Comparison of ENCODE assay signal across 13 cellular contexts in the genomic region with DNA sequence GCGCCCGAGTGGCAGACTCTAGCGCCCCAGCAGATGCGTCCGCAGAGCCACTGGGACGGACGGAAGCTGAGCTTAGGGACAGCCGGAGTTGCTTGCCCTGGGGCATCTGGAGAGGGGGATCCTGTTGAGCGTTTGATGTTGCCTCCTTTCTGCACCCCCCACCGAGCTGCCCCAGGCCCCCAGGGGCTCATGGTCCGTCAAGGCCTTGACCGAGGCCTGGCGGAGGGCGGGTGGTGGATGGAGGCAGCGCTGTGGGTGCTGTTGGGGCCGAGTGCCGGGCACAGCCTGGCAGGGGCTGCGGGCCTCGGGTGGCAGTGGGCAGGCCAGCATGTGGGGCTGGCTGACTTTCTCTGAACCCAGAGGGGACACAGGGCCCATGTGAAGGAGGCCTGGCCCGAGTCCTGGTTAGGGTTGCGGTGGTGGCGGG. TPM values are rescaled to one million over a fixed set of nuclear protein-coding genes. Genes with fewer than 3 reads are reported as not detected.
DNase-seq lines count a peak whose midpoint lies in the region; ATAC-seq and TF ChIP-seq lines count a peak whose summit lies in the region.
"Had no signal": no experiment of that assay in that cellular context is flagged by ENCODE, and none has a peak within 500 bp of the region (broad histone marks: within the 10 kb centered on the region; RNA-seq: fewer than 3 reads in every experiment).

No MANE protein-coding gene starts in this region.

- POLR2A ChIA-PET in WTC11 (lab: Charles Lee), result no interaction called here

- H3K27me3 Mint-ChIP-seq in activated naive CD4-positive, alpha-beta T cell treated with anti-CD3 and anti-CD28 coated beads, Interleukin-2, amount 10 ng/mL, durations not matched to agents 7 days and 5 days, result peaks cover 6% of the 10 kb centered on the region
- no peaks in the 10 kb centered on the region for H3K27me3 Mint-ChIP-seq in WTC11 (ENCODE audit: low read depth)

- H3K27me3 ChIP-seq in iPS-18a (ENCODE audit: control insufficient read depth, insufficient read depth, low read length), result no peaks in the 10 kb centered on the region
- no peaks in the 10 kb centered on the region for H3K27me3 ChIP-seq in suprapubic skin
- H3K27me3 ChIP-seq: heart left ventricle had no signal

- H3K9me3 Mint-ChIP-seq in activated naive CD4-positive, alpha-beta T cell treated with anti-CD3 and anti-CD28 coated beads, Interleukin-2, amount 10 ng/mL, durations not matched to agents 7 days and 5 days, result no peaks in the 10 kb centered on the region
- H3K9me3 Mint-ChIP-seq in WTC11, result no peaks in the 10 kb centered on the region

- H3K36me3 ChIP-seq in iPS-18a (ENCODE audit: control insufficient read depth, low read depth, low read length), result no peaks in the 10 kb centered on the region
- H3K36me3 ChIP-seq in suprapubic skin, result no peaks in the 10 kb centered on the region
- H3K36me3 ChIP-seq: heart left ventricle had no signal

- TF ChIP-seq EP300 in suprapubic skin (IDR thresholded peaks at IDR 0.05), result no peak

- H3K4me3 ChIP-seq in iPS-18a (ENCODE audit: low read length), result peak overlapping the region; percentile 97
- H3K4me3 ChIP-seq in suprapubic skin, result peak overlapping the region; percentile 79
- H3K4me3 ChIP-seq: mucosa of descending colon had no signal

- DNase-seq in activated naive CD4-positive, alpha-beta T cell treated with anti-CD3 and anti-CD28 coated beads, Interleukin-2, amount 10 ng/mL, durations not matched to agents 7 days and 5 days, result no peak
- no peak for DNase-seq in activated naive CD4-positive, alpha-beta T cell (lab: John Stamatoyannopoulos, UW)
- no peak for DNase-seq in WTC11 (ENCODE audit: low spot score)
- no peak for DNase-seq in suprapubic skin (ENCODE audit: low spot score in 2 of 2)
- DNase-seq in hippocampal formation (lab: John Stamatoyannopoulos, UW), result no peak
- DNase-seq in sciatic nerve (ENCODE audit: low spot score), result no peak
- DNase-seq: central memory CD4-positive, alpha-beta T cell; HCEC 1CT; heart left ventricle; NCI-H2029 had no signal

- TF ChIP-seq POLR2A in suprapubic skin (IDR thresholded peaks at IDR 0.05), result no peak

- H3K4me1 Mint-ChIP-seq in activated naive CD4-positive, alpha-beta T cell treated with anti-CD3 and anti-CD28 coated beads, Interleukin-2, amount 10 ng/mL, durations not matched to agents 7 days and 5 days, result peaks cover 40% of the 10 kb centered on the region
- peaks cover 25% of the 10 kb centered on the region for H3K4me1 Mint-ChIP-seq in WTC11

- CTCF ChIA-PET in activated naive CD4-positive, alpha-beta T cell treated with anti-CD3 and anti-CD28 coated beads, Interleukin-2, amount 10 ng/mL, durations not matched to agents 7 days and 5 days (lab: Charles Lee), result no interaction called here
- CTCF ChIA-PET in WTC11 (lab: Charles Lee), result interaction anchor here (0.6 to 1.2 kb wide), 6 partner anchors 12 to 76 kb away, joined by 3 to 4 read pairs (median 3); no protein-coding TSS in a partner anchor

- no peak for ATAC-seq in WTC11
- no peak for ATAC-seq in sciatic nerve
- ATAC-seq in HG03342 (IDR thresholded peaks at IDR 0.05; ENCODE audit: unreplicated experiment), result no peak
- ATAC-seq: heart left ventricle, mucosa of descending colon had no signal

- H3K4me3 Mint-ChIP-seq in activated naive CD4-positive, alpha-beta T cell treated with anti-CD3 and anti-CD28 coated beads, Interleukin-2, amount 10 ng/mL, durations not matched to agents 7 days and 5 days, result peak overlapping the region; percentile 97
- H3K4me3 Mint-ChIP-seq in WTC11, result peak overlapping the region; percentile 90

- TF ChIP-seq CTCF in WTC11 (IDR thresholded peaks at IDR 0.05) (no peak), suprapubic skin (IDR thresholded peaks at IDR 0.05) (no peak)

- H3K9ac ChIP-seq in iPS-18a (ENCODE audit: low read length), result no peak overlapping the region

- H3K9me3 ChIP-seq in iPS-18a (ENCODE audit: control insufficient read depth, low read depth, low read length) (no peaks in the 10 kb centered on the region), suprapubic skin (no peaks in the 10 kb centered on the region)
- H3K9me3 ChIP-seq: heart left ventricle, mucosa of descending colon had no signal

- 86% methylated on average over 19 of the region's 22 CpGs for WGBS in suprapubic skin

- peaks cover 21% of the 10 kb centered on the region for H3K36me3 Mint-ChIP-seq in activated naive CD4-positive, alpha-beta T cell treated with anti-CD3 and anti-CD28 coated beads, Interleukin-2, amount 10 ng/mL, durations not matched to agents 7 days and 5 days
- H3K36me3 Mint-ChIP-seq in WTC11, result no peaks in the 10 kb centered on the region

- H3K27ac ChIP-seq in iPS-18a (ENCODE audit: low read length) (no peak overlapping the region), suprapubic skin (no peak overlapping the region)

- intact Hi-C loops in sciatic nerve (cut with DNase I), result no loop called here

- H3K4me1 ChIP-seq in iPS-18a (ENCODE audit: control insufficient read depth, low read depth, low read length), result peaks cover 5% of the 10 kb centered on the region
- peaks cover 53% of the 10 kb centered on the region for H3K4me1 ChIP-seq in suprapubic skin

- H3K27ac Mint-ChIP-seq in activated naive CD4-positive, alpha-beta T cell treated with anti-CD3 and anti-CD28 coated beads, Interleukin-2, amount 10 ng/mL, durations not matched to agents 7 days and 5 days, result peak overlapping the region; percentile 96
- H3K27ac Mint-ChIP-seq in WTC11, result peak overlapping the region; percentile 83

TF ChIP-seq in WTC11, 78 proteins besides CTCF, POLR2A, EP300 and RAD21 (continues in another document):
- TF ChIP-seq NFYB (CRISPR knock-in tag; conservative IDR thresholded peaks at IDR 0.05; ENCODE audit: low read depth), result no peak
- no peak for TF ChIP-seq ZNF263 (CRISPR knock-in tag; IDR thresholded peaks at IDR 0.05; ENCODE audit: low read depth)
- no peak for TF ChIP-seq ZBTB21 (CRISPR knock-in tag; IDR thresholded peaks at IDR 0.05; ENCODE audit: borderline replicate concordance)
- TF ChIP-seq, protein P1, sequence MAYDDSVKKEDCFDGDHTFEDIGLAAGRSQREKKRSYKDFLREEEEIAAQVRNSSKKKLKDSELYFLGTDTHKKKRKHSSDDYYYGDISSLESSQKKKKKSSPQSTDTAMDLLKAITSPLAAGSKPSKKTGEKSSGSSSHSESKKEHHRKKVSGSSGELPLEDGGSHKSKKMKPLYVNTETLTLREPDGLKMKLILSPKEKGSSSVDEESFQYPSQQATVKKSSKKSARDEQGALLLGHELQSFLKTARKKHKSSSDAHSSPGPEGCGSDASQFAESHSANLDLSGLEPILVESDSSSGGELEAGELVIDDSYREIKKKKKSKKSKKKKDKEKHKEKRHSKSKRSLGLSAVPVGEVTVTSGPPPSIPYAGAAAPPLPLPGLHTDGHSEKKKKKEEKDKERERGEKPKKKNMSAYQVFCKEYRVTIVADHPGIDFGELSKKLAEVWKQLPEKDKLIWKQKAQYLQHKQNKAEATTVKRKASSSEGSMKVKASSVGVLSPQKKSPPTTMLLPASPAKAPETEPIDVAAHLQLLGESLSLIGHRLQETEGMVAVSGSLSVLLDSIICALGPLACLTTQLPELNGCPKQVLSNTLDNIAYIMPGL (CRISPR knock-in tag; IDR thresholded peaks at IDR 0.05), result no peak
- TF ChIP-seq, protein P2, sequence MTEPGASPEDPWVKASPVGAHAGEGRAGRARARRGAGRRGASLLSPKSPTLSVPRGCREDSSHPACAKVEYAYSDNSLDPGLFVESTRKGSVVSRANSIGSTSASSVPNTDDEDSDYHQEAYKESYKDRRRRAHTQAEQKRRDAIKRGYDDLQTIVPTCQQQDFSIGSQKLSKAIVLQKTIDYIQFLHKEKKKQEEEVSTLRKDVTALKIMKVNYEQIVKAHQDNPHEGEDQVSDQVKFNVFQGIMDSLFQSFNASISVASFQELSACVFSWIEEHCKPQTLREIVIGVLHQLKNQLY (CRISPR knock-in tag; IDR thresholded peaks at IDR 0.05), result no peak
- TF ChIP-seq IRF2 (CRISPR knock-in tag; IDR thresholded peaks at IDR 0.05; ENCODE audit: borderline replicate concordance, low read depth), result no peak
- no peak for TF ChIP-seq ZBTB43 (CRISPR knock-in tag; IDR thresholded peaks at IDR 0.05)
- TF ChIP-seq HMGA2 (CRISPR knock-in tag; IDR thresholded peaks at IDR 0.05), result no peak
- TF ChIP-seq ZNF138 (CRISPR knock-in tag; conservative IDR thresholded peaks at IDR 0.05), result no peak
- no peak for TF ChIP-seq GABPB1 (CRISPR knock-in tag; IDR thresholded peaks at IDR 0.05)
- TF ChIP-seq ZNF671 (CRISPR knock-in tag; IDR thresholded peaks at IDR 0.05), result no peak
- TF ChIP-seq ZNF219 (CRISPR knock-in tag; IDR thresholded peaks at IDR 0.05; ENCODE audit: borderline replicate concordance), result no peak
- no peak for TF ChIP-seq ZNF396 (CRISPR knock-in tag; IDR thresholded peaks at IDR 0.05; ENCODE audit: borderline replicate concordance)
- TF ChIP-seq CBFB (CRISPR knock-in tag; IDR thresholded peaks at IDR 0.05; ENCODE audit: low read depth), result no peak
- TF ChIP-seq ETV6 (CRISPR knock-in tag; IDR thresholded peaks at IDR 0.05), result no peak

RNA-seq across cellular contexts. Expression of gene CSNK1G2, which starts 2.7 kb away (rescaled TPM):
- total RNA-seq in WTC11 (2021) (102 to 126 TPM (median 107 TPM) in 3 replicates), suprapubic skin (10 to 100 TPM; 46.1 to 89.0 (median 59.3) TPM), sciatic nerve (51.6 TPM)

RNA-seq across cellular contexts. Expression of gene ADAT3, which starts 38.5 kb away (rescaled TPM):
- total RNA-seq in WTC11 (2021) (15.0 to 20.3 TPM (median 15.9 TPM) in 3 replicates), suprapubic skin (10 to 100 TPM; 13.4 to 26.7 (median 22.3) TPM), sciatic nerve (4.3 TPM)

RNA-seq across cellular contexts. Expression of gene SCAMP4, which starts 38.5 kb away (rescaled TPM):
- total RNA-seq in WTC11 (2021), result 81.3 to 86.1 TPM (median 86.1 TPM) in 3 replicates
- 100 to 1,000 TPM in 2 of 4 donors, 10 to 100 TPM in 2; 68.1 to 119 (median 103) TPM for total RNA-seq in suprapubic skin
- 53.5 TPM for total RNA-seq in sciatic nerve

RNA-seq across cellular contexts. Expression of gene ABHD17A, which starts 58.4 kb away (rescaled TPM):
- total RNA-seq in WTC11 (2021), result 55.0 to 60.7 TPM (median 57.3 TPM) in 3 replicates
- 100 to 1,000 TPM in 3 of 4 donors, 10 to 100 TPM in 1; 82.3 to 120 (median 110) TPM for total RNA-seq in suprapubic skin
- 78.9 TPM for total RNA-seq in sciatic nerve
